17 cellular contexts compared by ENCODE assay signal in genomic region chr5:145780961-145781360, GRCh38. TPM values are rescaled to one million over a fixed set of nuclear protein-coding genes. Genes with fewer than 3 reads are reported as not detected.
"Had no signal": no experiment of that assay in that cellular context is flagged by ENCODE, and none has a peak within 500 bp of the region (broad histone marks: within the 10 kb centered on the region; RNA-seq: fewer than 3 reads in every experiment).

No MANE protein-coding gene starts in this region.

- ATAC-seq: activated CD8-positive, alpha-beta memory T cell treated with anti-CD3 and anti-CD28 coated beads, Interleukin-2, amount 10 ng/mL, durations not matched to agents 7 days and 5 days; esophagus mucosa; mucosa of descending colon; naive thymus-derived CD8-positive, alpha-beta T cell had no signal

- H3K27ac ChIP-seq: brain microvascular endothelial cell, dorsolateral prefrontal cortex, stomach had no signal

- H3K9me3 ChIP-seq: mucosa of descending colon, stomach had no signal

- DNase-seq: activated B cell treated with CpG ODN at 0.5 μM for 24 hours; activated CD4-positive, alpha-beta memory T cell treated with anti-CD3 and anti-CD28 coated beads, Interleukin-2, amount 10 ng/mL, durations not matched to agents 7 days and 5 days; activated CD4-positive, alpha-beta T cell treated with anti-CD3 and anti-CD28 coated beads for 4 hours; activated CD8-positive, alpha-beta memory T cell treated with anti-CD3 and anti-CD28 coated beads, Interleukin-2, amount 10 ng/mL, durations not matched to agents 7 days and 5 days; activated naive CD4-positive, alpha-beta T cell; aorta; brain microvascular endothelial cell; central memory CD4-positive, alpha-beta T cell; dorsolateral prefrontal cortex; mesenchymal stem cell; mucosa of descending colon; naive thymus-derived CD8-positive, alpha-beta T cell; occipital lobe; stimulated activated CD4-positive, alpha-beta T cell treated with anti-CD3 and anti-CD28 coated beads, Interleukin-4, amount 100 ng/mL, for 1 hour; stomach had no signal

- H3K4me3 ChIP-seq: dorsolateral prefrontal cortex, mucosa of descending colon, smooth muscle cell, stomach had no signal

- H3K4me1 ChIP-seq: stomach had no signal

- H3K36me3 ChIP-seq: brain microvascular endothelial cell had no signal

- H3K27me3 ChIP-seq: brain microvascular endothelial cell, dorsolateral prefrontal cortex, stomach had no signal

RNA-seq across cellular contexts. Expression of gene PRELID2, which starts 54.2 kb away (rescaled TPM):
- total RNA-seq: naive thymus-derived CD8-positive, alpha-beta T cell had no signal
